1 cellular context compared by ENCODE assay signal in genomic region chr10:80270887-80271286, GRCh38.
A peak's percentile ranks its signal among the peaks of the same experiment; 100 is the strongest.
TF ChIP-seq lines count a peak whose summit lies in the region.

No MANE protein-coding gene starts in this region.

TF ChIP-seq in HepG2, 621 proteins besides CTCF, POLR2A, EP300 and RAD21 (continued from another document):
- TF ChIP-seq AFF4 (CRISPR knock-in tag; IDR thresholded peaks at IDR 0.05) (no peak), NONO (IDR thresholded peaks at IDR 0.05) (no peak), NONO (CRISPR knock-in tag; conservative IDR thresholded peaks at IDR 0.05) (peak; percentile 25; the same call in 1 of the 2 replicates), ZNF841 (CRISPR knock-in tag; IDR thresholded peaks at IDR 0.05; ENCODE audit: borderline replicate concordance) (no peak), NR2F1 (CRISPR knock-in tag; IDR thresholded peaks at IDR 0.05) (no peak), PTBP1 (IDR thresholded peaks at IDR 0.05; ENCODE audit: low read depth, low read length, poor library complexity, severe bottlenecking) (no peak), SAFB2 (CRISPR knock-in tag; IDR thresholded peaks at IDR 0.05; ENCODE audit: borderline replicate concordance, low read depth) (no peak), EZH2 (conservative IDR thresholded peaks at IDR 0.05; ENCODE audit: low read depth, low read length) (no peak)
